8 cellular contexts compared by ENCODE assay signal in genomic region chr2:183079335-183079775, GRCh38. TPM values are rescaled to one million over a fixed set of nuclear protein-coding genes. Genes with fewer than 3 reads are reported as not detected.
A peak's percentile ranks its signal among the peaks of the same experiment; 100 is the strongest.
DNase-seq lines count a peak whose midpoint lies in the region; ATAC-seq and TF ChIP-seq lines count a peak whose summit lies in the region.

No MANE protein-coding gene starts in this region.

- POLR2A ChIA-PET in OCI-LY7 (lab: Charles Lee) = interaction anchor here (0.5 to 2.2 kb wide), 15 partner anchors 10 to 1649 kb away, joined by 3 to 10 read pairs (median 4); partner anchors contain the start of gene NUP35

- H4K20me1 ChIP-seq in OCI-LY7 (ENCODE audit: insufficient read depth, low read length) (no peaks in the 10 kb centered on the region), neural cell (ENCODE audit: insufficient read depth) (no peaks in the 10 kb centered on the region)

- H2AFZ ChIP-seq in OCI-LY7 (ENCODE audit: low read length) = peak overlapping the region; percentile 100
- H2AFZ ChIP-seq in neural cell (ENCODE audit: low read depth, low read length) = peak overlapping the region; percentile 96

- H3K4me3 Mint-ChIP-seq in endodermal cell = peak overlapping the region; percentile 65

- H3K9ac ChIP-seq in endodermal cell (ENCODE audit: extremely low read depth, low read length, poor library complexity, severe bottlenecking) (no peak overlapping the region), neural cell (ENCODE audit: low read length) (peak overlapping the region; percentile 74)

- H3K9me3 ChIP-seq in BE2C (no peaks in the 10 kb centered on the region), OCI-LY7 (ENCODE audit: low read length) (no peaks in the 10 kb centered on the region), endodermal cell (ENCODE audit: control insufficient read depth, low read length) (no peaks in the 10 kb centered on the region), neural cell (ENCODE audit: low read length) (no peaks in the 10 kb centered on the region)

- H3K27me3 ChIP-seq in BE2C = no peaks in the 10 kb centered on the region
- H3K27me3 ChIP-seq in endodermal cell (ENCODE audit: control insufficient read depth, insufficient read depth, low read length, poor library complexity, severe bottlenecking) = no peaks in the 10 kb centered on the region
- H3K27me3 ChIP-seq in neural cell (ENCODE audit: insufficient read depth, low read depth, low read length) = peaks cover 4% of the 10 kb centered on the region

- no peak for TF ChIP-seq RAD21 in neural cell (conservative IDR thresholded peaks at IDR 0.05)

- H3K79me2 ChIP-seq in OCI-LY7 (ENCODE audit: insufficient read depth, low read depth, low read length) = no peaks in the 10 kb centered on the region
- no peaks in the 10 kb centered on the region for H3K79me2 ChIP-seq in neural cell (replicated peaks; ENCODE audit: insufficient read depth, low read length)

- no peaks in the 10 kb centered on the region for H3K4me1 ChIP-seq in BE2C
- H3K4me1 ChIP-seq in OCI-LY7 (ENCODE audit: insufficient read depth, low read length, poor library complexity, severe bottlenecking) = peaks cover 15% of the 10 kb centered on the region
- H3K4me1 ChIP-seq in endodermal cell (ENCODE audit: control insufficient read depth, insufficient read depth, low read length) = no peaks in the 10 kb centered on the region

- intact Hi-C loops in OCI-LY7 (cut with micrococcal nuclease; ENCODE audit: unreplicated experiment) = no loop called here

- no peaks in the 10 kb centered on the region for H3F3A ChIP-seq in neural cell (ENCODE audit: insufficient read depth, low read length, poor library complexity, severe bottlenecking)

- H3K9me3 Mint-ChIP-seq in endodermal cell = no peaks in the 10 kb centered on the region

- H3K36me3 ChIP-seq in BE2C = no peaks in the 10 kb centered on the region
- H3K36me3 ChIP-seq in OCI-LY7 (ENCODE audit: insufficient read depth, low read length) = no peaks in the 10 kb centered on the region
- H3K36me3 ChIP-seq in endodermal cell (ENCODE audit: control insufficient read depth, insufficient read depth, low read length) = no peaks in the 10 kb centered on the region
- H3K36me3 ChIP-seq in neural cell (ENCODE audit: insufficient read depth, low read length) = no peaks in the 10 kb centered on the region

- H3K9me2 ChIP-seq in OCI-LY7 (ENCODE audit: insufficient read depth, low read length) (no peaks in the 10 kb centered on the region), neural cell (ENCODE audit: insufficient read depth, low read length) (no peaks in the 10 kb centered on the region)

- peak overlapping the region; percentile 87 for H3K4me3 ChIP-seq in BE2C (ENCODE audit: low read depth, low read length)
- peak overlapping the region; percentile 77 for H3K4me3 ChIP-seq in OCI-LY7 (ENCODE audit: low read depth, low read length, poor library complexity, severe bottlenecking)
- no peak overlapping the region for H3K4me3 ChIP-seq in endodermal cell (ENCODE audit: low read length)
- peak overlapping the region; percentile 71 for H3K4me3 ChIP-seq in neural cell (ENCODE audit: low read length)

- no peaks in the 10 kb centered on the region for H3K36me3 Mint-ChIP-seq in endodermal cell (ENCODE audit: low read depth)

- H3K27ac ChIP-seq in OCI-LY7 (ENCODE audit: low read depth, low read length, poor library complexity, severe bottlenecking) = no peak overlapping the region
- H3K27ac ChIP-seq in endodermal cell (ENCODE audit: low read depth, low read length) = no peak overlapping the region
- peak overlapping the region; percentile 80 for H3K27ac ChIP-seq in neural cell (ENCODE audit: low read length)

- TF ChIP-seq EP300 in neural cell (conservative IDR thresholded peaks at IDR 0.05; ENCODE audit: poor library complexity, severe bottlenecking) = no peak

- H3K4me1 Mint-ChIP-seq in endodermal cell = peaks cover 16% of the 10 kb centered on the region

- no peaks in the 10 kb centered on the region for H3K27me3 Mint-ChIP-seq in endodermal cell (ENCODE audit: insufficient read depth)

- no TSS peak for BruUV-seq in OCI-LY7 (replicated peaks; lab: Mats Ljungman, UMichigan)

- CTCF ChIA-PET in OCI-LY7 (lab: Charles Lee; ENCODE audit: unreplicated experiment) = interaction anchor here (0.6 kb wide), 1 partner anchor 43 kb away, joined by 4 read pairs; no protein-coding TSS in a partner anchor

- TF ChIP-seq CTCF in BE2C (IDR thresholded peaks at IDR 0.05; ENCODE audit: low read depth, low read length) (no peak), OCI-LY7 (conservative IDR thresholded peaks at IDR 0.05; ENCODE audit: low read length) (0 out of 2 replicates have a peak, but pooled peaks have one; percentile 12), endodermal cell (conservative IDR thresholded peaks at IDR 0.05) (no peak), neural cell (IDR thresholded peaks at IDR 0.05; ENCODE audit: poor library complexity, severe bottlenecking) (no peak)

- DNase-seq in BE2C = no peak
- DNase-seq in OCI-LY7 (ENCODE audit: low spot score) = no peak
- DNase-seq in endodermal cell = no peak
- DNase-seq in iPS-NIHi7 (ENCODE audit: extremely low spot score) = no peak

- peak overlapping the region; percentile 73 for H3K27ac Mint-ChIP-seq in endodermal cell

- peak; percentile 17 for ATAC-seq in GM19455 (IDR thresholded peaks at IDR 0.05; ENCODE audit: unreplicated experiment)
- ATAC-seq in GM18520 (IDR thresholded peaks at IDR 0.05; ENCODE audit: unreplicated experiment) = no peak
- ATAC-seq in HG03280 (IDR thresholded peaks at IDR 0.05; ENCODE audit: unreplicated experiment) = no peak

- 94 to 95% methylated on average over 3 to 8 of the region's 8 CpGs for WGBS in endodermal cell (ENCODE audit: insufficient coverage in 1 of 2, insufficient read length in 1 of 2), 2 experiments

- H3K4me2 ChIP-seq in OCI-LY7 (ENCODE audit: low read length) (peak overlapping the region; percentile 95), neural cell (ENCODE audit: low read length) (peak overlapping the region; percentile 65)

TF ChIP-seq in neural cell, 6 proteins besides CTCF, POLR2A, EP300 and RAD21:
- TF ChIP-seq MXI1 (conservative IDR thresholded peaks at IDR 0.05; ENCODE audit: poor library complexity, severe bottlenecking) (no peak), TAF1 (IDR thresholded peaks at IDR 0.05; ENCODE audit: low read depth) (no peak), REST (IDR thresholded peaks at IDR 0.05; ENCODE audit: borderline replicate concordance) (no peak), EZH2 (IDR thresholded peaks at IDR 0.05; ENCODE audit: borderline replicate concordance, insufficient read depth, low read length, poor library complexity, severe bottlenecking) (no peak), POLR2AphosphoS5 (IDR thresholded peaks at IDR 0.05) (no peak), SMC3 (conservative IDR thresholded peaks at IDR 0.05; ENCODE audit: poor library complexity) (no peak)

RNA-seq across cellular contexts. Expression of gene DUSP19, which starts 0.8 kb away (rescaled TPM):
- polyA plus RNA-seq in BE2C (2012; ENCODE audit: insufficient read depth, insufficient read length, low read depth) = 1.0 TPM
- 1.0 and 1.2 TPM in 2 replicates for total RNA-seq in OCI-LY7 (2014; rRNA removed; shearing (Covaris generic))
- total RNA-seq in OCI-LY7 (2022) (3.9 and 4.0 TPM in 2 replicates), endodermal cell (1 to 10 TPM; 1.7 TPM)
- polyA plus RNA-seq in endodermal cell (2013, experiment 1 of 2) = 1.2 TPM
- polyA plus RNA-seq in endodermal cell (2013, experiment 2 of 2) = 1.6 TPM
- 5.6 and 7.7 TPM in 2 replicates for polyA plus RNA-seq in neural cell
- 7.5 and 8.1 TPM in 2 replicates for polyA minus RNA-seq in neural cell

RNA-seq across cellular contexts. Expression of gene NCKAP1, which starts 41.1 kb away (rescaled TPM):
- polyA plus RNA-seq in BE2C (2012; ENCODE audit: insufficient read depth, insufficient read length, low read depth) = 27.3 TPM
- total RNA-seq in OCI-LY7 (2014; rRNA removed; shearing (Covaris generic)) = 0.06 TPM in 1 of 2 replicates, not detected in the other
- 0.55 and 1.7 TPM in 2 replicates for total RNA-seq in OCI-LY7 (2022)
- total RNA-seq in endodermal cell = 100 to 1,000 TPM; 128 to 136 TPM
- polyA plus RNA-seq in endodermal cell (2013, experiment 1 of 2) = 125 TPM
- polyA plus RNA-seq in endodermal cell (2013, experiment 2 of 2) = 118 TPM
- polyA plus RNA-seq in neural cell = 124 and 127 TPM in 2 replicates
- polyA minus RNA-seq in neural cell = 199 and 286 TPM in 2 replicates

RNA-seq across cellular contexts. Expression of gene NUP35, which starts 44.9 kb away (rescaled TPM):
- polyA plus RNA-seq in BE2C (2012; ENCODE audit: insufficient read depth, insufficient read length, low read depth) = 13.3 TPM
- total RNA-seq in OCI-LY7 (2014; rRNA removed; shearing (Covaris generic)) = 36.5 and 40.2 TPM in 2 replicates
- total RNA-seq in OCI-LY7 (2022) (36.0 and 37.3 TPM in 2 replicates), endodermal cell (10 to 100 TPM; 27.8 to 30.7 TPM)
- 25.2 TPM for polyA plus RNA-seq in endodermal cell (2013, experiment 1 of 2)
- 21.4 TPM for polyA plus RNA-seq in endodermal cell (2013, experiment 2 of 2)
- polyA plus RNA-seq in neural cell = 32.6 and 40.7 TPM in 2 replicates
- polyA minus RNA-seq in neural cell = 46.5 and 49.2 TPM in 2 replicates

Comparison
In these comparisons a context has a peak if more than half of its experiments do, and no peak if none do; other contexts are left out.
1. RNA of gene NCKAP1, which starts 41.1 kb away (total RNA-seq): 128 to 136 TPM in endodermal cell; 0.06 to 1.7 TPM in OCI-LY7; every median in the first group is over 10 times any median in the second.